In the genomic region with DNA sequence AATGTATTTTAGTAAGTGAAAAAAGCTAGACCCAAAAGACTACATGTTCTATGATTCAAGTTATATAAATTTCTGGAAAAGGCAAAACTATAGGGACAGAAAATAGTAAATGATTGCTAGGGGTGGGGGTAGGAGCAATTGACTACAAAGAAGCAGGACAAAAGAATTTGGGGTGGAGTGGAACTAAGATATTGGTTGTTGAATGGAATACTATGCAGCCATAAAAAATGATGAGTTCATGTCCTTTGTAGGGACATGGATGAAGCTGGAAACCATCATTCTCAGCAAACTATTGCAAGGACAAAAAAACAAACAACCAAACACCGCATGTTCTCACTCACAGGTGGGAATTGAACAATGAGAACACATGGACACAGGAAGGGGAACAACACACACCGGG, we compare ENCODE assay signal across 1 cellular context. TPM values are rescaled to one million over a fixed set of nuclear protein-coding genes. Genes with fewer than 3 reads are reported as not detected.
"Had no signal": no experiment of that assay in that cellular context is flagged by ENCODE, and none has a peak within 500 bp of the region (broad histone marks: within the 10 kb centered on the region; RNA-seq: fewer than 3 reads in every experiment).

No MANE protein-coding gene starts in this region.

RNA-seq across cellular contexts. Expression of gene SAXO2, which starts 25.6 kb away (rescaled TPM):
- total RNA-seq: SK-MEL-5 had no signal
